ENCODE assay signal across 17 cellular contexts in genomic region chr17:67343237-67343636, GRCh38. TPM values are rescaled to one million over a fixed set of nuclear protein-coding genes. Genes with fewer than 3 reads are reported as not detected.
A peak's percentile ranks its signal among the peaks of the same experiment; 100 is the strongest.
DNase-seq lines count a peak whose midpoint lies in the region; ATAC-seq and TF ChIP-seq lines count a peak whose summit lies in the region.
"Had no signal": no experiment of that assay in that cellular context is flagged by ENCODE, and none has a peak within 500 bp of the region (broad histone marks: within the 10 kb centered on the region; RNA-seq: fewer than 3 reads in every experiment).

No MANE protein-coding gene starts in this region.

- TF ChIP-seq CTCF in activated CD8-positive, alpha-beta T cell treated with anti-CD3 and anti-CD28 coated beads for 36 hours (IDR thresholded peaks at IDR 0.05): no peak
- no peak for TF ChIP-seq CTCF in osteocyte (IDR thresholded peaks at IDR 0.05)

- H3K27ac Mint-ChIP-seq in activated CD8-positive, alpha-beta T cell treated with anti-CD3 and anti-CD28 coated beads for 36 hours: peak overlapping the region; percentile 11
- no peak overlapping the region for H3K27ac Mint-ChIP-seq in activated CD8-positive, alpha-beta T cell treated with anti-CD3 and anti-CD28 coated beads, Interleukin-2, amount 10 ng/mL, durations not matched to agents 7 days and 5 days
- H3K27ac Mint-ChIP-seq in stimulated activated naive CD8-positive, alpha-beta T cell treated with anti-CD3 and anti-CD28 coated beads, Interleukin-15, Interleukin-2, amounts not matched to agents 100 ng/mL and 50 ng/mL, for 24 hours: peak overlapping the region; percentile 53
- peak overlapping the region; percentile 5 for H3K27ac Mint-ChIP-seq in activated naive CD8-positive, alpha-beta T cell treated with anti-CD3 and anti-CD28 coated beads, Interleukin-2, amount 50 U/mL, for 24 hours
- H3K27ac Mint-ChIP-seq in osteocyte (ENCODE audit: unreplicated experiment): no peak overlapping the region
- H3K27ac Mint-ChIP-seq: CD4-positive, alpha-beta T cell; HFFc6 had no signal

- H3K9me3 Mint-ChIP-seq in activated CD8-positive, alpha-beta T cell treated with anti-CD3 and anti-CD28 coated beads for 36 hours: no peaks in the 10 kb centered on the region
- H3K9me3 Mint-ChIP-seq in activated CD8-positive, alpha-beta T cell treated with anti-CD3 and anti-CD28 coated beads, Interleukin-2, amount 10 ng/mL, durations not matched to agents 7 days and 5 days (ENCODE audit: insufficient read depth): no peaks in the 10 kb centered on the region
- no peaks in the 10 kb centered on the region for H3K9me3 Mint-ChIP-seq in stimulated activated naive CD8-positive, alpha-beta T cell treated with anti-CD3 and anti-CD28 coated beads, Interleukin-15, Interleukin-2, amounts not matched to agents 100 ng/mL and 50 ng/mL, for 24 hours
- H3K9me3 Mint-ChIP-seq in activated naive CD8-positive, alpha-beta T cell treated with anti-CD3 and anti-CD28 coated beads, Interleukin-2, amount 50 U/mL, for 24 hours: no peaks in the 10 kb centered on the region
- H3K9me3 Mint-ChIP-seq in osteocyte (ENCODE audit: unreplicated experiment): no peaks in the 10 kb centered on the region
- H3K9me3 Mint-ChIP-seq: CD4-positive, alpha-beta T cell; HFFc6 had no signal

- H3K4me3 Mint-ChIP-seq in activated CD8-positive, alpha-beta T cell treated with anti-CD3 and anti-CD28 coated beads for 36 hours: no peak overlapping the region
- no peak overlapping the region for H3K4me3 Mint-ChIP-seq in activated CD8-positive, alpha-beta T cell treated with anti-CD3 and anti-CD28 coated beads, Interleukin-2, amount 10 ng/mL, durations not matched to agents 7 days and 5 days
- H3K4me3 Mint-ChIP-seq in stimulated activated naive CD8-positive, alpha-beta T cell treated with anti-CD3 and anti-CD28 coated beads, Interleukin-15, Interleukin-2, amounts not matched to agents 100 ng/mL and 50 ng/mL, for 24 hours: no peak overlapping the region
- H3K4me3 Mint-ChIP-seq in activated naive CD8-positive, alpha-beta T cell treated with anti-CD3 and anti-CD28 coated beads, Interleukin-2, amount 50 U/mL, for 24 hours: no peak overlapping the region
- H3K4me3 Mint-ChIP-seq in osteocyte (ENCODE audit: unreplicated experiment): no peak overlapping the region
- H3K4me3 Mint-ChIP-seq: CD4-positive, alpha-beta T cell; HFFc6 had no signal

- H3K36me3 Mint-ChIP-seq in activated CD8-positive, alpha-beta T cell treated with anti-CD3 and anti-CD28 coated beads for 36 hours (ENCODE audit: low read depth): peaks cover 57% of the 10 kb centered on the region
- H3K36me3 Mint-ChIP-seq in activated CD8-positive, alpha-beta T cell treated with anti-CD3 and anti-CD28 coated beads, Interleukin-2, amount 10 ng/mL, durations not matched to agents 7 days and 5 days (ENCODE audit: low read depth): peaks cover 58% of the 10 kb centered on the region
- peaks cover 79% of the 10 kb centered on the region for H3K36me3 Mint-ChIP-seq in stimulated activated naive CD8-positive, alpha-beta T cell treated with anti-CD3 and anti-CD28 coated beads, Interleukin-15, Interleukin-2, amounts not matched to agents 100 ng/mL and 50 ng/mL, for 24 hours (ENCODE audit: low read depth)
- peaks cover 68% of the 10 kb centered on the region for H3K36me3 Mint-ChIP-seq in activated naive CD8-positive, alpha-beta T cell treated with anti-CD3 and anti-CD28 coated beads, Interleukin-2, amount 50 U/mL, for 24 hours (ENCODE audit: low read depth)
- peaks cover 59% of the 10 kb centered on the region for H3K36me3 Mint-ChIP-seq in osteocyte (ENCODE audit: unreplicated experiment)

- H3K27me3 Mint-ChIP-seq in activated CD8-positive, alpha-beta T cell treated with anti-CD3 and anti-CD28 coated beads for 36 hours: no peaks in the 10 kb centered on the region
- no peaks in the 10 kb centered on the region for H3K27me3 Mint-ChIP-seq in activated CD8-positive, alpha-beta T cell treated with anti-CD3 and anti-CD28 coated beads, Interleukin-2, amount 10 ng/mL, durations not matched to agents 7 days and 5 days (ENCODE audit: low read depth)
- H3K27me3 Mint-ChIP-seq in stimulated activated naive CD8-positive, alpha-beta T cell treated with anti-CD3 and anti-CD28 coated beads, Interleukin-15, Interleukin-2, amounts not matched to agents 100 ng/mL and 50 ng/mL, for 24 hours: no peaks in the 10 kb centered on the region
- H3K27me3 Mint-ChIP-seq in activated naive CD8-positive, alpha-beta T cell treated with anti-CD3 and anti-CD28 coated beads, Interleukin-2, amount 50 U/mL, for 24 hours: no peaks in the 10 kb centered on the region
- H3K27me3 Mint-ChIP-seq in osteocyte (ENCODE audit: unreplicated experiment): no peaks in the 10 kb centered on the region
- H3K27me3 Mint-ChIP-seq: CD4-positive, alpha-beta T cell had no signal

- CTCF ChIA-PET in activated CD8-positive, alpha-beta T cell treated with anti-CD3 and anti-CD28 coated beads for 36 hours (lab: Charles Lee): interaction anchor here (0.8 kb wide), 1 partner anchor 11 kb away, joined by 3 read pairs; no protein-coding TSS in a partner anchor
- CTCF ChIA-PET in activated CD8-positive, alpha-beta T cell treated with anti-CD3 and anti-CD28 coated beads, Interleukin-2, amount 10 ng/mL, durations not matched to agents 7 days and 5 days (lab: Charles Lee): interaction anchor here (0.9 kb wide), 1 partner anchor 17 kb away, joined by 3 read pairs; no protein-coding TSS in a partner anchor

- POLR2A ChIA-PET in activated CD8-positive, alpha-beta T cell treated with anti-CD3 and anti-CD28 coated beads for 36 hours (lab: Charles Lee): interaction anchor here (0.9 to 3.1 kb wide), 4 partner anchors 12 to 259 kb away, joined by 3 to 30 read pairs (median 4); no protein-coding TSS in a partner anchor
- POLR2A ChIA-PET in activated CD8-positive, alpha-beta T cell treated with anti-CD3 and anti-CD28 coated beads, Interleukin-2, amount 10 ng/mL, durations not matched to agents 7 days and 5 days (lab: Charles Lee): no interaction called here

- ATAC-seq in activated CD8-positive, alpha-beta T cell treated with anti-CD3 and anti-CD28 coated beads for 36 hours: no peak
- no peak for ATAC-seq in activated CD8-positive, alpha-beta T cell treated with anti-CD3 and anti-CD28 coated beads, Interleukin-2, amount 10 ng/mL, durations not matched to agents 7 days and 5 days
- no peak for ATAC-seq in stimulated activated naive CD8-positive, alpha-beta T cell treated with anti-CD3 and anti-CD28 coated beads, Interleukin-15, Interleukin-2, amounts not matched to agents 100 U/mL and 50 U/mL, for 24 hours
- ATAC-seq in activated naive CD8-positive, alpha-beta T cell treated with anti-CD3 and anti-CD28 coated beads, Interleukin-2, amount 50 U/mL, for 24 hours: no peak
- no peak for ATAC-seq in GM18520 (IDR thresholded peaks at IDR 0.05; ENCODE audit: unreplicated experiment)

- H3K4me1 Mint-ChIP-seq in activated CD8-positive, alpha-beta T cell treated with anti-CD3 and anti-CD28 coated beads for 36 hours (ENCODE audit: low read depth): no peaks in the 10 kb centered on the region
- H3K4me1 Mint-ChIP-seq in activated CD8-positive, alpha-beta T cell treated with anti-CD3 and anti-CD28 coated beads, Interleukin-2, amount 10 ng/mL, durations not matched to agents 7 days and 5 days (ENCODE audit: low read depth): no peaks in the 10 kb centered on the region
- no peaks in the 10 kb centered on the region for H3K4me1 Mint-ChIP-seq in stimulated activated naive CD8-positive, alpha-beta T cell treated with anti-CD3 and anti-CD28 coated beads, Interleukin-15, Interleukin-2, amounts not matched to agents 100 ng/mL and 50 ng/mL, for 24 hours (ENCODE audit: low read depth)
- no peaks in the 10 kb centered on the region for H3K4me1 Mint-ChIP-seq in activated naive CD8-positive, alpha-beta T cell treated with anti-CD3 and anti-CD28 coated beads, Interleukin-2, amount 50 U/mL, for 24 hours
- H3K4me1 Mint-ChIP-seq in osteocyte (ENCODE audit: unreplicated experiment): peaks cover 23% of the 10 kb centered on the region

- no peak for DNase-seq in activated CD8-positive, alpha-beta T cell treated with anti-CD3 and anti-CD28 coated beads for 36 hours
- no peak for DNase-seq in activated CD8-positive, alpha-beta T cell treated with anti-CD3 and anti-CD28 coated beads, Interleukin-2, amount 10 ng/mL, durations not matched to agents 7 days and 5 days
- no peak for DNase-seq in stimulated activated naive CD8-positive, alpha-beta T cell treated with anti-CD3 and anti-CD28 coated beads, Interleukin-15, Interleukin-2, amounts not matched to agents 100 U/mL and 50 U/mL, for 24 hours
- DNase-seq in activated naive CD8-positive, alpha-beta T cell treated with anti-CD3 and anti-CD28 coated beads, Interleukin-2, amount 50 U/mL, for 24 hours: no peak
- DNase-seq in osteocyte (ENCODE audit: extremely low spot score, unreplicated experiment): peak; percentile 17
- DNase-seq in activated CD4-positive, CD25-positive, alpha-beta regulatory T cell treated with anti-CD3 and anti-CD28 coated beads, Interleukin-2, amount 50 U/mL, for 72 hours: no peak
- DNase-seq: Caco-2; CD4-positive, alpha-beta T cell; DMS153; GOT3; HFFc6; NCI-H1105 treated with DMSO at 0.1 percent for 48 hours; NCI-H1694 treated with DMSO at 0.1 percent for 48 hours; NK-92 treated with Interleukin-12 subunit alpha and Interleukin-12 subunit beta, amount 100 ng/mL, for 24 hours; Peyer's patch had no signal

- intact Hi-C loops in activated CD8-positive, alpha-beta T cell treated with anti-CD3 and anti-CD28 coated beads for 36 hours (cut with micrococcal nuclease): no loop called here

RNA-seq across cellular contexts. Expression of gene PSMD12, which starts 23.1 kb away (rescaled TPM):
- 10 to 100 TPM; 80.9 to 89.1 TPM for total RNA-seq in activated CD8-positive, alpha-beta T cell treated with anti-CD3 and anti-CD28 coated beads for 36 hours
- 10 to 100 TPM; 49.4 to 53.9 TPM for total RNA-seq in activated CD8-positive, alpha-beta T cell treated with anti-CD3 and anti-CD28 coated beads, Interleukin-2, amount 10 ng/mL, durations not matched to agents 7 days and 5 days
- total RNA-seq in osteocyte: 36.4 and 39.1 TPM in 2 replicates

RNA-seq across cellular contexts. Expression of gene PITPNC1, which starts 33.8 kb away (rescaled TPM):
- 10 to 100 TPM; 51.8 to 56.3 TPM for total RNA-seq in activated CD8-positive, alpha-beta T cell treated with anti-CD3 and anti-CD28 coated beads for 36 hours
- 10 to 100 TPM; 74.0 to 76.5 TPM for total RNA-seq in activated CD8-positive, alpha-beta T cell treated with anti-CD3 and anti-CD28 coated beads, Interleukin-2, amount 10 ng/mL, durations not matched to agents 7 days and 5 days
- total RNA-seq in osteocyte: 17.9 and 18.0 TPM in 2 replicates

Comparison
In these comparisons a context has a peak if more than half of its experiments do, and no peak if none do; other contexts are left out.
1. H3K27ac Mint-ChIP-seq: peak in activated CD8-positive, alpha-beta T cell treated with anti-CD3 and anti-CD28 coated beads for 36 hours (single experiment), stimulated activated naive CD8-positive, alpha-beta T cell treated with anti-CD3 and anti-CD28 coated beads, Interleukin-15, Interleukin-2, amounts not matched to agents 100 ng/mL and 50 ng/mL, for 24 hours (single experiment) and activated naive CD8-positive, alpha-beta T cell treated with anti-CD3 and anti-CD28 coated beads, Interleukin-2, amount 50 U/mL, for 24 hours (single experiment); none in activated CD8-positive, alpha-beta T cell treated with anti-CD3 and anti-CD28 coated beads, Interleukin-2, amount 10 ng/mL, durations not matched to agents 7 days and 5 days (single experiment) and osteocyte (single experiment).